ENCODE assay signal across 8 cellular contexts in the genomic region with DNA sequence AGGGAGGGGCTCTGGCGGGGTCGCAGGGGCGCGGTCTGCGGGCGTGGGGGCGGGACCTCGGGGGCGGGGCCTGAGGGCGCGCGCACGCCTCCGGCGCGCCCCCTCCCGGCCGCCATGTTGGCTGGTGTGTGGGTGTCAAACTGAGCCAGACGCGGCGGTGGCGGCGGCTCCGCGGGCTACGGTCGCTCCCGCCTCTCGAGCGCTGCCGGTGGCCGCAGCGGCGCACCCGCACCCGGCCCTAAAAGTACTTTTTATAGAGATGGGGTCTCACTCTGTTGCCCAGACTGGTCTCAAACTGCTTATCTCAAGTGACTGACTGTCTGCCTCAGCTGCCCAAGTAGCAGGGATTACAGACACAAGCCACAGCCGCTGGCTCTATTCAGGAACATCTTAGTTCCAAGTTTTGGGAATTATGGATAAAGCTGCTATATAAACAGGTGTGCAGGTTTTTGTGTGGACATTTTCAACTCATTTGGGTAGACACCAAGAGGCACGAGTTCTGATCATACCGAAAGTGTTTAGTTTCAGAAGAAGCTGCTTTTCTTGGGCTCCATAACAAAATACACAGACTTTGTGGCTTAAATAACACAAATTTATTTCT. TPM values are rescaled to one million over a fixed set of nuclear protein-coding genes. Genes with fewer than 3 reads are reported as not detected.
DNase-seq lines count a peak whose midpoint lies in the region; ATAC-seq, FAIRE-seq and TF ChIP-seq lines count a peak whose summit lies in the region.
"Not testable (repeated sequence)": the region's sequence is repeated elsewhere in the genome, so short reads cannot be mapped to it uniquely, and the experiment has no call there.

No MANE protein-coding gene starts in this region.

- H3K27ac ChIP-seq in HCT116 (ENCODE audit: low read depth, low read length) (peak overlapping the region; percentile 69), rectal smooth muscle tissue (ENCODE audit: low read depth, low read length) (peak overlapping the region; percentile 66), tibial nerve (peak overlapping the region; percentile 74 to 90 (median 80))

- not testable (repeated sequence) for TF ChIP-seq POLR2A in HCT116 (IDR thresholded peaks at IDR 0.05; ENCODE audit: borderline replicate concordance, extremely low read depth, insufficient read depth, insufficient read length)
- peak; percentile 70 to 87 for TF ChIP-seq POLR2A in tibial nerve (IDR thresholded peaks at IDR 0.05)

- not testable (repeated sequence) for H4K20me1 ChIP-seq in HCT116 (ENCODE audit: insufficient read depth)

- H3K27me3 ChIP-seq in HCT116 (ENCODE audit: insufficient read depth, low read length); bronchial epithelial cell (ENCODE audit: control insufficient read depth, insufficient read depth, low read length); rectal smooth muscle tissue (ENCODE audit: control insufficient read depth, insufficient read depth, low read length); tibial nerve: not testable (repeated sequence)

- H3K4me1 Mint-ChIP-seq in activated CD4-positive, alpha-beta T cell treated with anti-CD3 and anti-CD28 coated beads, Interleukin-2, amount 10 ng/mL, durations not matched to agents 24 days and 14 days; immature natural killer cell: not testable (repeated sequence)

- not testable (repeated sequence) for H3K36me3 ChIP-seq in HCT116 (ENCODE audit: control insufficient read depth in 1 of 2, insufficient read depth in 2 of 2, low read length in 2 of 2); bronchial epithelial cell (ENCODE audit: control insufficient read depth, insufficient read depth, low read length); rectal smooth muscle tissue (ENCODE audit: control insufficient read depth, insufficient read depth, low read length); tibial nerve

- POLR2A ChIA-PET in HCT116 (lab: Charles Lee) = not testable (repeated sequence)

- H3K9me3 Mint-ChIP-seq in activated CD4-positive, alpha-beta T cell treated with anti-CD3 and anti-CD28 coated beads, Interleukin-2, amount 10 ng/mL, durations not matched to agents 24 days and 14 days; immature natural killer cell: not testable (repeated sequence)

- H3K36me3 Mint-ChIP-seq in activated CD4-positive, alpha-beta T cell treated with anti-CD3 and anti-CD28 coated beads, Interleukin-2, amount 10 ng/mL, durations not matched to agents 24 days and 14 days (ENCODE audit: low read depth); immature natural killer cell: not testable (repeated sequence)

- H2AFZ ChIP-seq in HCT116 (ENCODE audit: low read depth, low read length, poor library complexity, severe bottlenecking) = not testable (repeated sequence)

- FAIRE-seq in bronchial epithelial cell (lab: Jason Lieb, UNC) = not testable (repeated sequence)

- peak overlapping the region; percentile 57 for H3K4me2 ChIP-seq in HCT116 (ENCODE audit: low read length)

- WGBS in tibial nerve, 2 donors = 2% methylated on average over 26 of the region's 39 CpGs; no CpG with 5 or more reads in 1 of the 2 donors

- peak overlapping the region; percentile 27 to 40; a peak in 3 of 4 replicates for H3K4me3 ChIP-seq in HCT116 (replicated peaks in 1 of 2; ENCODE audit: low read depth in 1 of 2, low read length in 2 of 2)
- peak overlapping the region; percentile 30 for H3K4me3 ChIP-seq in bronchial epithelial cell (ENCODE audit: low read depth, low read length)
- peak overlapping the region; percentile 48 for H3K4me3 ChIP-seq in rectal smooth muscle tissue (ENCODE audit: low read length)
- peak overlapping the region; percentile 37 to 60 (median 40) for H3K4me3 ChIP-seq in tibial nerve

- TF ChIP-seq CTCF in GM13977 (IDR thresholded peaks at IDR 0.05; ENCODE audit: extremely low read depth, insufficient read depth, missing control alignments) = peak; percentile 37
- not testable (repeated sequence) for TF ChIP-seq CTCF in HCT116 (IDR thresholded peaks at IDR 0.05 in 2 of 3, conservative IDR thresholded peaks at IDR 0.05 in 1 of 3; ENCODE audit: borderline replicate concordance in 1 of 3, insufficient read depth in 1 of 3, low read depth in 2 of 3, low read length in 2 of 3); bronchial epithelial cell (IDR thresholded peaks at IDR 0.05; ENCODE audit: insufficient read depth, low read length, severe bottlenecking)
- peak; percentile 23 to 80 (median 48) for TF ChIP-seq CTCF in tibial nerve (IDR thresholded peaks at IDR 0.05)

- H3K9me3 ChIP-seq in HCT116 (ENCODE audit: control insufficient read depth in 1 of 2, insufficient read depth in 1 of 2, low read depth in 1 of 2, low read length in 2 of 2); tibial nerve: not testable (repeated sequence)

- TF ChIP-seq RAD21 in HCT116 (IDR thresholded peaks at IDR 0.05; ENCODE audit: low read depth) = peak; percentile 27; the same call in 1 of the 2 replicates

- H3K27me3 Mint-ChIP-seq in activated CD4-positive, alpha-beta T cell treated with anti-CD3 and anti-CD28 coated beads, Interleukin-2, amount 10 ng/mL, durations not matched to agents 24 days and 14 days = not testable (repeated sequence)
- H3K27me3 Mint-ChIP-seq in immature natural killer cell (ENCODE audit: low read depth in 3 of 3) = peaks cover 0 to 12% (median 5%) of the 10 kb centered on the region in 3 donors

- TF ChIP-seq EP300 in tibial nerve (IDR thresholded peaks at IDR 0.05) = peak in 1 of 2 donors; percentile 86

- TSS peak; percentile 95 for BruUV-seq in HCT116 (replicated peaks; lab: Mats Ljungman, UMichigan)

- not testable (repeated sequence) for DNase-seq in GM13977 (ENCODE audit: low spot score); HCT116 (ENCODE audit: low read depth, low spot score)
- peak; percentile 11 for DNase-seq in KBM-7
- DNase-seq in activated CD4-positive, alpha-beta T cell treated with anti-CD3 and anti-CD28 coated beads, Interleukin-2, amount 10 ng/mL, durations not matched to agents 24 days and 14 days = peak; percentile 87
- peak; percentile 18 for DNase-seq in bronchial epithelial cell (ENCODE audit: low read depth)
- peak; percentile 59 to 63 (median 61) for DNase-seq in immature natural killer cell
- DNase-seq in tibial nerve (ENCODE audit: low spot score in 2 of 2) = peak; percentile 30 to 78

- RAD21 ChIA-PET in HCT116 (lab: Charles Lee; ENCODE audit: low non-redundant PET in 1 of 2, low total read pairs in 2 of 2, uncharacterized antibody in 2 of 2, unreplicated experiment in 2 of 2) = not testable (repeated sequence)

- not testable (repeated sequence) for H3K9me2 ChIP-seq in HCT116 (ENCODE audit: insufficient read depth)

- intact Hi-C loops in HCT116 (cut with micrococcal nuclease); activated CD4-positive, alpha-beta T cell treated with anti-CD3 and anti-CD28 coated beads, Interleukin-2, amount 10 ng/mL, durations not matched to agents 24 days and 14 days (cut with micrococcal nuclease): not testable (repeated sequence)

- CTCF ChIA-PET in HCT116 (lab: Charles Lee) = not testable (repeated sequence)

- in situ Hi-C loops in GM13977 (cut with MboI; ENCODE audit: low pct_unique_long_range_greater_than_20kb, low sequenced_read_pairs, unreplicated experiment); KBM-7 (cut with MboI; ENCODE audit: low pct_unique_long_range_greater_than_20kb, low sequenced_read_pairs): not testable (repeated sequence)

- H3K79me2 ChIP-seq in HCT116 (ENCODE audit: insufficient read depth, low read length) = not testable (repeated sequence)

- H3K9ac ChIP-seq in HCT116 (ENCODE audit: low read length) = peak overlapping the region; percentile 57
- H3K9ac ChIP-seq in rectal smooth muscle tissue (ENCODE audit: low read length) = not testable (repeated sequence)

- peak overlapping the region; percentile 56 for H3K4me3 Mint-ChIP-seq in activated CD4-positive, alpha-beta T cell treated with anti-CD3 and anti-CD28 coated beads, Interleukin-2, amount 10 ng/mL, durations not matched to agents 24 days and 14 days
- peak overlapping the region; percentile 80 to 83 (median 82) for H3K4me3 Mint-ChIP-seq in immature natural killer cell

- not testable (repeated sequence) for H3K4me1 ChIP-seq in HCT116 (ENCODE audit: control insufficient read depth in 1 of 2, insufficient read depth in 2 of 2, low read length in 2 of 2); rectal smooth muscle tissue (ENCODE audit: control insufficient read depth, insufficient read depth, low read length); tibial nerve

- H3K27ac Mint-ChIP-seq in activated CD4-positive, alpha-beta T cell treated with anti-CD3 and anti-CD28 coated beads, Interleukin-2, amount 10 ng/mL, durations not matched to agents 24 days and 14 days = not testable (repeated sequence)
- H3K27ac Mint-ChIP-seq in immature natural killer cell = peak overlapping the region in 5 of 6 donors; percentile 39 to 78 (median 75)

- ATAC-seq in HCT116 = peak; percentile 57

TF ChIP-seq in HCT116, 20 proteins besides CTCF, POLR2A, EP300 and RAD21:
- TF ChIP-seq POLR2AphosphoS5 (IDR thresholded peaks at IDR 0.05; ENCODE audit: low read depth, low read length) (peak; percentile 42; the same call in 1 of the 2 replicates), YY1 (IDR thresholded peaks at IDR 0.05; ENCODE audit: extremely low read depth, insufficient replicate concordance, low read depth, low read length) (peak; percentile 49), EGR1 (IDR thresholded peaks at IDR 0.05; ENCODE audit: low read depth) (peak; percentile 39; the same call in 1 of the 2 replicates)
TF ChIP-seq in HCT116: peak in this region for 3; not testable (repeated sequence) for 17.

RNA-seq across cellular contexts. Expression of gene GRAPL, which starts 16.2 kb away (rescaled TPM):
- total RNA-seq in HCT116 (2021; ENCODE audit: unreplicated experiment) (0.44 TPM), bronchial epithelial cell (not detected in 2 replicates), tibial nerve (1 to 10 TPM in 3 of 4 donors, not detected in 1; 1.3 to 3.6 (median 2.1) TPM)
- polyA plus RNA-seq in HCT116 (2012) = not detected in 2 replicates
- total RNA-seq in activated CD4-positive, alpha-beta T cell treated with anti-CD3 and anti-CD28 coated beads, Interleukin-2, amount 10 ng/mL, durations not matched to agents 24 days and 14 days = 4.8 and 6.4 TPM in 2 replicates
- polyA plus RNA-seq in immature natural killer cell = not detected
